In genomic region chr4:931194-931959, GRCh38 we compare ENCODE assay signal across 8 cellular contexts. TPM values are rescaled to one million over a fixed set of nuclear protein-coding genes. Genes with fewer than 3 reads are reported as not detected.
DNase-seq lines count a peak whose midpoint lies in the region; ATAC-seq, FAIRE-seq and TF ChIP-seq lines count a peak whose summit lies in the region.

No MANE protein-coding gene starts in this region.

- peak overlapping the region; percentile 84 for H3K27ac ChIP-seq in HUES64 (ENCODE audit: low read depth, low read length)
- H3K27ac ChIP-seq in iPS DF 6.9 (ENCODE audit: low read length) = no peak overlapping the region
- H3K27ac ChIP-seq in small intestine (ENCODE audit: low read depth in 1 of 2, low read length in 1 of 2) = peak overlapping the region; percentile 98

- WGBS in HUES64 = 12% methylated on average over 31 of the region's 31 CpGs
- WGBS in iPS DF 6.9 (ENCODE audit: insufficient coverage, insufficient read length) = no CpG with 5 or more reads among the region's 31 CpGs
- WGBS in small intestine, 3 donors = 1 to 2% (median 2%) methylated on average over 30 to 31 of the region's 31 CpGs

- H3K27me3 ChIP-seq in HUES64 (ENCODE audit: insufficient read depth, low read length) = peaks cover 4% of the 10 kb centered on the region; the same call in 1 of the 2 replicates
- no peaks in the 10 kb centered on the region for H3K27me3 ChIP-seq in adipocyte (replicated peaks; ENCODE audit: control insufficient read depth, insufficient read depth, low read length)
- no peaks in the 10 kb centered on the region for H3K27me3 ChIP-seq in iPS DF 6.9 (ENCODE audit: control insufficient read depth, insufficient read depth, low read length)
- no peaks in the 10 kb centered on the region for H3K27me3 ChIP-seq in small intestine (ENCODE audit: control insufficient read depth in 2 of 2, insufficient read depth in 2 of 2, low read length in 2 of 2)

- peak overlapping the region; percentile 80 for H3K9ac ChIP-seq in HUES64 (ENCODE audit: low read depth, low read length)
- H3K9ac ChIP-seq in adipocyte (ENCODE audit: low read length) = peak overlapping the region; percentile 96

- FAIRE-seq in small intestine (lab: Jason Lieb, UNC) = no peak

- ATAC-seq in GM21526 (IDR thresholded peaks at IDR 0.05; ENCODE audit: low FRiP score, unreplicated experiment) = no peak

- H3K4me3 ChIP-seq in HUES64 (ENCODE audit: low read length) = peak overlapping the region; percentile 92
- H3K4me3 ChIP-seq in adipocyte (ENCODE audit: low read length) = peak overlapping the region; percentile 98
- peak overlapping the region; percentile 93 for H3K4me3 ChIP-seq in iPS DF 6.9 (ENCODE audit: low read length)
- peak overlapping the region; percentile 99 for H3K4me3 ChIP-seq in small intestine (ENCODE audit: low read depth in 1 of 2, low read length in 2 of 2)

- H3K36me3 ChIP-seq in HUES64 (ENCODE audit: insufficient read depth, low read length) (no peaks in the 10 kb centered on the region), adipocyte (ENCODE audit: control insufficient read depth, insufficient read depth, low read length, severe bottlenecking) (no peaks in the 10 kb centered on the region), iPS DF 6.9 (ENCODE audit: control insufficient read depth, insufficient read depth, low read length) (no peaks in the 10 kb centered on the region), small intestine (ENCODE audit: control insufficient read depth in 2 of 2, insufficient read depth in 2 of 2, low read length in 2 of 2) (no peaks in the 10 kb centered on the region)

- H3K4me1 ChIP-seq in HUES64 (ENCODE audit: insufficient read depth, low read length) (no peaks in the 10 kb centered on the region; the same call in 1 of the 2 replicates), adipocyte (ENCODE audit: control insufficient read depth, insufficient read depth, low read length) (peaks cover 29% of the 10 kb centered on the region), iPS DF 6.9 (ENCODE audit: control insufficient read depth, insufficient read depth, low read length) (peaks cover 4% of the 10 kb centered on the region; the same call in 1 of the 2 replicates), small intestine (ENCODE audit: control insufficient read depth in 2 of 2, insufficient read depth in 1 of 2, low read depth in 1 of 2, low read length in 1 of 2) (peaks cover 4 to 13% of the 10 kb centered on the region in 2 donors)

- in situ Hi-C loops in GM13976 (cut with MboI; ENCODE audit: low sequenced_read_pairs, unreplicated experiment) = no loop called here

- TF ChIP-seq CTCF in GM13976 (IDR thresholded peaks at IDR 0.05; ENCODE audit: borderline replicate concordance, control extremely low read depth, extremely low read depth, insufficient read depth, missing control alignments) = no peak

- no peaks in the 10 kb centered on the region for H3K9me3 ChIP-seq in HUES64 (ENCODE audit: insufficient read depth, low read depth, low read length)
- no peaks in the 10 kb centered on the region for H3K9me3 ChIP-seq in adipocyte (ENCODE audit: control insufficient read depth, low read length)
- H3K9me3 ChIP-seq in iPS DF 6.9 (ENCODE audit: control insufficient read depth, insufficient read depth, low read length) = no peaks in the 10 kb centered on the region
- H3K9me3 ChIP-seq in small intestine (ENCODE audit: control insufficient read depth, low read depth) = no peaks in the 10 kb centered on the region

- DNase-seq in activated T-cell treated with anti-CD3 and anti-CD28 coated beads for 48 hours (ENCODE audit: low read depth) (peak; percentile 15), activated T-cell treated with anti-CD3 and anti-CD28 coated beads for 4 hours (no peak), adipocyte (ENCODE audit: low read depth) (peak; percentile 59), iPS DF 6.9 (ENCODE audit: low read depth, low spot score) (no peak), small intestine (peak; percentile 44), GM13976 (ENCODE audit: low spot score) (no peak)

RNA-seq across cellular contexts. Expression of gene GAK, which starts 0.7 kb away (rescaled TPM):
- 36.3 TPM for polyA plus RNA-seq in HUES64 (2013, experiment 1 of 2)
- 34.5 TPM for polyA plus RNA-seq in HUES64 (2013, experiment 2 of 2)
- polyA plus RNA-seq in small intestine = 100 to 1,000 TPM; 173 to 463 (median 287) TPM

RNA-seq across cellular contexts. Expression of gene TMEM175, which starts 0.9 kb away (rescaled TPM):
- 6.0 TPM for polyA plus RNA-seq in HUES64 (2013, experiment 1 of 2)
- polyA plus RNA-seq in HUES64 (2013, experiment 2 of 2) = 5.4 TPM
- polyA plus RNA-seq in small intestine = 10 to 100 TPM; 23.1 to 29.5 (median 25.4) TPM

RNA-seq across cellular contexts. Expression of gene DGKQ, which starts 42.0 kb away (rescaled TPM):
- polyA plus RNA-seq in HUES64 (2013, experiment 1 of 2) = 4.7 TPM
- polyA plus RNA-seq in HUES64 (2013, experiment 2 of 2) = 4.6 TPM
- 10 to 100 TPM; 18.9 to 42.3 (median 31.6) TPM for polyA plus RNA-seq in small intestine

RNA-seq across cellular contexts. Expression of gene IDUA, which starts 55.5 kb away (rescaled TPM):
- 0.85 TPM for polyA plus RNA-seq in HUES64 (2013, experiment 1 of 2)
- 0.38 TPM for polyA plus RNA-seq in HUES64 (2013, experiment 2 of 2)
- 10 to 100 TPM; 10.8 to 13.2 (median 13.0) TPM for polyA plus RNA-seq in small intestine

Comparison
In these comparisons a context has a peak if more than half of its experiments do, and no peak if none do; other contexts are left out.
1. DNase-seq: peak in activated T-cell treated with anti-CD3 and anti-CD28 coated beads for 48 hours (single experiment), adipocyte (single experiment) and small intestine (single experiment); none in activated T-cell treated with anti-CD3 and anti-CD28 coated beads for 4 hours (single experiment), iPS DF 6.9 (single experiment) and GM13976 (single experiment).
2. Peak in every context shown above with its lines, with median percentiles within 50 percentile points of each other: H3K4me3 ChIP-seq.